Comparison of ENCODE assay signal across 28 cellular contexts in the genomic region with DNA sequence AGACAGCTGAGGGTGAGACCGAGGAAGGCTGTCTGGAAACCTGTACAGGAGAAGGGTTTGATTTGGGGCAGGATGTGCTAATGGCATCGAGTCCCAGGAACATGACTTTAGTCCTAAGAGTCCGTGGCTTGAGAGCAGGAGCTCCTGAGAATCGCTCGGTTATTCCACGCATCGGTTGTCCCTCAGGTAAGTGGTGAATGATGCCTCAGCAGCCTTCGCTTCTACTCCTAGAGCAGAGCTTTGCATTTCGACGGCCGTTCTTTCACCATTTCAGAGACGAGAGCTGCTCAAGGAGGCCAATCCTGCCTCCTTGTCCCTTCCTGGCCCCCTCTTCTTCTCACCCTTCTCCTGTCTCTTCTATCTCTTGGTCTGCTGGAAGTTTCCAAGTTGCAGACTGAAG.
"Had no signal": no experiment of that assay in that cellular context is flagged by ENCODE, and none has a peak within 500 bp of the region (broad histone marks: within the 10 kb centered on the region; RNA-seq: fewer than 3 reads in every experiment).

No MANE protein-coding gene starts in this region.

- H3K4me3 ChIP-seq: dorsolateral prefrontal cortex, gastroesophageal sphincter, left lung, lower lobe of right lung, ovary, prostate gland, thyroid gland, upper lobe of right lung had no signal

- DNase-seq: activated CD4-positive, alpha-beta T cell treated with anti-CD3 and anti-CD28 coated beads for 48 hours; activated CD4-positive, alpha-beta T cell treated with anti-CD3 and anti-CD28 coated beads, Interleukin-2, amount 50 U/mL, for 48 hours; activated naive CD4-positive, alpha-beta T cell treated with Interleukin-2 at 50 U/mL for 16 hours; activated T-cell treated with anti-CD3 and anti-CD28 coated beads, Interleukin-2, amount 50 U/mL, for 48 hours; effector memory CD8-positive, alpha-beta T cell; kidney glomerular epithelial cell; left lung; lower lobe of right lung; mesenchymal stem cell; retina; small intestine; stimulated activated CD4-positive, alpha-beta T cell treated with anti-CD3 and anti-CD28 coated beads, Interleukin-1b, Interleukin-23, amount 100 ng/mL, for 48 hours; stimulated activated CD4-positive, alpha-beta T cell treated with anti-CD3 and anti-CD28 coated beads, Interleukin-4, amount 100 ng/mL, for 4 hours; stimulated activated CD8-positive, alpha-beta memory T cell treated with anti-CD3 and anti-CD28 coated beads, Interleukin-4, amount 100 ng/mL, for 48 hours; stimulated activated naive CD8-positive, alpha-beta T cell treated with anti-CD3 and anti-CD28 coated beads, Interleukin-15, amount 100 ng/mL, for 72 hours; substantia nigra; T-helper 17 cell; T1000; thyroid gland; WERI-Rb-1 had no signal

- H3K27ac ChIP-seq: gastroesophageal sphincter, left lung, lower lobe of right lung, ovary, prostate gland, thyroid gland, upper lobe of right lung, WERI-Rb-1 had no signal

- ATAC-seq: activated CD4-positive, CD25-positive, alpha-beta regulatory T cell treated with anti-CD3 and anti-CD28 coated beads, Interleukin-2, amount 50 U/mL, for 24 hours; effector memory CD8-positive, alpha-beta T cell; gastroesophageal sphincter; lower lobe of right lung; natural killer cell treated with Interleukin-12 subunit alpha and Interleukin-12 subunit beta and Interleukin-15 and Interleukin-18, amount 100 ng/mL, for 72 hours; stimulated activated memory B cell treated with anti-CD40 and anti-IgM and Interleukin-4, amounts not matched to agents 10 μg/mL and 1 μg/mL and 100 μg/mL, for 72 hours; stimulated activated naive CD8-positive, alpha-beta T cell treated with anti-CD3 and anti-CD28 coated beads, Interleukin-15, amount 100 ng/mL, for 72 hours; T-helper 17 cell; upper lobe of right lung had no signal
